In genomic region chr3:121750087-121750415, GRCh38 we compare ENCODE assay signal across 8 cellular contexts. TPM values are rescaled to one million over a fixed set of nuclear protein-coding genes. Genes with fewer than 3 reads are reported as not detected.
DNase-seq lines count a peak whose midpoint lies in the region; ATAC-seq and TF ChIP-seq lines count a peak whose summit lies in the region.

No MANE protein-coding gene starts in this region.

- BruUV-seq in Caco-2 (replicated peaks; lab: Mats Ljungman, UMichigan) (TSS peak; percentile 94), Panc1 (replicated peaks; lab: Mats Ljungman, UMichigan) (TSS peak; percentile 99)

- H3K27me3 Mint-ChIP-seq in Caco-2 (ENCODE audit: insufficient read depth, unreplicated experiment) (no peaks in the 10 kb centered on the region), endothelial cell (ENCODE audit: unreplicated experiment) (peaks cover 3% of the 10 kb centered on the region)

- H3K4me1 Mint-ChIP-seq in Caco-2 (ENCODE audit: low read depth, unreplicated experiment) = peaks cover 14% of the 10 kb centered on the region
- H3K4me1 Mint-ChIP-seq in endothelial cell (ENCODE audit: unreplicated experiment) = peaks cover 3% of the 10 kb centered on the region

- no peak for ATAC-seq in Panc1
- ATAC-seq in GM19328 (IDR thresholded peaks at IDR 0.05; ENCODE audit: unreplicated experiment) = no peak

- no peaks in the 10 kb centered on the region for H3K36me3 ChIP-seq in Caco-2 (ENCODE audit: control insufficient read depth, insufficient read depth, low read length)
- peaks cover 8% of the 10 kb centered on the region; the same call in 1 of the 2 replicates for H3K36me3 ChIP-seq in Panc1 (ENCODE audit: control insufficient read depth, insufficient read depth, low read length)
- H3K36me3 ChIP-seq in sigmoid colon = no peaks in the 10 kb centered on the region

- no peak for TF ChIP-seq POLR2A in sigmoid colon (IDR thresholded peaks at IDR 0.05)

- 0 to 2% methylated on average over 9 of the region's 9 CpGs for WGBS in sigmoid colon, 2 donors

- no peaks in the 10 kb centered on the region for H3K36me3 Mint-ChIP-seq in Caco-2 (ENCODE audit: insufficient read depth, unreplicated experiment)
- no peaks in the 10 kb centered on the region for H3K36me3 Mint-ChIP-seq in endothelial cell (ENCODE audit: low read depth, unreplicated experiment)

- H3K4me1 ChIP-seq in Caco-2 (0 out of 2 replicates have a peak, but pooled peaks cover 8% of the 10 kb centered on the region), Panc1 (ENCODE audit: control insufficient read depth, insufficient read depth, low read length) (peaks cover 17% of the 10 kb centered on the region), sigmoid colon (peaks cover 0 to 31% (median 22%) of the 10 kb centered on the region in 4 donors)

- no peaks in the 10 kb centered on the region for H3K27me3 ChIP-seq in Caco-2 (replicated peaks; ENCODE audit: control insufficient read depth, insufficient read depth, low read length)
- H3K27me3 ChIP-seq in Panc1 (ENCODE audit: control insufficient read depth, insufficient read depth, low read length) = no peaks in the 10 kb centered on the region; the same call in 1 of the 2 replicates
- no peaks in the 10 kb centered on the region for H3K27me3 ChIP-seq in sigmoid colon

- no peak for TF ChIP-seq EP300 in sigmoid colon (IDR thresholded peaks at IDR 0.05)

- H3K27ac ChIP-seq in Panc1 (ENCODE audit: low read length) = peak overlapping the region; percentile 94
- H3K27ac ChIP-seq in sigmoid colon = peak overlapping the region; percentile 85 to 91 (median 87)

- CTCF ChIA-PET in Caco-2 (lab: Charles Lee) = no interaction called here
- CTCF ChIA-PET in Panc1 (lab: Charles Lee) = no interaction called here

- in situ Hi-C loops in Panc1 (cut with HindIII; ENCODE audit: low pct_unique_long_range_greater_than_20kb, low sequenced_read_pairs) = no loop called here

- POLR2A ChIA-PET in Caco-2 (lab: Charles Lee) (interaction anchor here (0.6 to 2.9 kb wide), 3 partner anchors 22 to 85 kb away, joined by 3 to 9 read pairs (median 4); partner anchors contain the start of genes EAF2 and IQCB1), Panc1 (lab: Charles Lee) (interaction anchor here (0.5 to 1.1 kb wide), 5 partner anchors 37 to 462 kb away, joined by 3 to 5 read pairs (median 3); partner anchors contain the start of gene POLQ)

- DNase-seq in Caco-2 (no peak), Panc1 (ENCODE audit: low read depth, low spot score) (no peak), fibroblast of pulmonary artery (ENCODE audit: low read depth) (no peak), sigmoid colon (no peak), endothelial cell (ENCODE audit: low spot score) (no peak), NCI-H2227 treated with DMSO at 0.1 percent for 48 hours (lab: John Stamatoyannopoulos, UW) (no peak), AG20443 (ENCODE audit: low spot score) (no peak)

- peak overlapping the region; percentile 46 for H3K4me3 ChIP-seq in Caco-2 (ENCODE audit: low read depth, low read length)
- peak overlapping the region; percentile 94 to 98 for H3K4me3 ChIP-seq in Panc1 (ENCODE audit: low read depth in 2 of 2, low read length in 2 of 2)
- H3K4me3 ChIP-seq in fibroblast of pulmonary artery (replicated peaks; ENCODE audit: low read depth, low read length) = peak overlapping the region; percentile 88
- H3K4me3 ChIP-seq in sigmoid colon = peak overlapping the region; percentile 68 to 92 (median 74)

- TF ChIP-seq CTCF in Caco-2 (IDR thresholded peaks at IDR 0.05; ENCODE audit: insufficient read depth in 1 of 2, low read depth in 1 of 2, low read length in 1 of 2, severe bottlenecking in 1 of 2, unreplicated experiment in 1 of 2) (no peak), Panc1 (IDR thresholded peaks at IDR 0.05) (no peak), fibroblast of pulmonary artery (IDR thresholded peaks at IDR 0.05; ENCODE audit: low read length, missing control alignments) (no peak), sigmoid colon (IDR thresholded peaks at IDR 0.05) (no peak), endothelial cell (IDR thresholded peaks at IDR 0.05; ENCODE audit: unreplicated experiment) (no peak)

- H3K9me3 Mint-ChIP-seq in Caco-2 (ENCODE audit: unreplicated experiment) (no peaks in the 10 kb centered on the region), endothelial cell (ENCODE audit: unreplicated experiment) (no peaks in the 10 kb centered on the region)

- H3K4me3 Mint-ChIP-seq in Caco-2 (ENCODE audit: unreplicated experiment) (no peak overlapping the region), endothelial cell (ENCODE audit: unreplicated experiment) (no peak overlapping the region)

- H3K27ac Mint-ChIP-seq in Caco-2 (ENCODE audit: unreplicated experiment) = no peak overlapping the region
- no peak overlapping the region for H3K27ac Mint-ChIP-seq in endothelial cell (ENCODE audit: unreplicated experiment)

- H3K9me3 ChIP-seq in Caco-2 = no peaks in the 10 kb centered on the region
- H3K9me3 ChIP-seq in Panc1 (ENCODE audit: control insufficient read depth, insufficient read depth, low read depth, low read length) = no peaks in the 10 kb centered on the region
- no peaks in the 10 kb centered on the region for H3K9me3 ChIP-seq in sigmoid colon

- intact Hi-C loops in Caco-2 (cut with micrococcal nuclease; ENCODE audit: unreplicated experiment) = no loop called here
- intact Hi-C loops in Panc1 (cut with micrococcal nuclease; ENCODE audit: unreplicated experiment) = no loop called here
- intact Hi-C loops in sigmoid colon (cut with DNase I) = loop anchor here (5.0 kb wide), 1 partner anchor 203 kb away; the partner anchor contains the start of gene POLQ

RNA-seq across cellular contexts. Expression of gene GOLGB1, which starts 0.5 kb away (rescaled TPM):
- 31.5 and 34.3 TPM in 2 replicates for total RNA-seq in Caco-2 (2022)
- total RNA-seq in Panc1 (2021; ENCODE audit: unreplicated experiment) = 49.7 TPM
- polyA plus RNA-seq in Panc1 (2012; ENCODE audit: insufficient read length) = 32.2 TPM
- total RNA-seq in sigmoid colon = 10 to 100 TPM; 44.8 to 70.1 (median 54.5) TPM
- polyA plus RNA-seq in sigmoid colon = 10 to 100 TPM in 2 of 3 donors, 1 to 10 TPM in 1; 9.7 to 25.3 (median 13.2) TPM
- 63.1 TPM for total RNA-seq in endothelial cell (ENCODE audit: unreplicated experiment)

Comparison
In these comparisons a context has a peak if more than half of its experiments do, and no peak if none do; other contexts are left out.
1. H3K4me3 ChIP-seq: peak in every context shown above with its lines; median percentile 96 in Panc1; 88 in fibroblast of pulmonary artery; 74 in sigmoid colon; 46 in Caco-2.